In the genomic region with DNA sequence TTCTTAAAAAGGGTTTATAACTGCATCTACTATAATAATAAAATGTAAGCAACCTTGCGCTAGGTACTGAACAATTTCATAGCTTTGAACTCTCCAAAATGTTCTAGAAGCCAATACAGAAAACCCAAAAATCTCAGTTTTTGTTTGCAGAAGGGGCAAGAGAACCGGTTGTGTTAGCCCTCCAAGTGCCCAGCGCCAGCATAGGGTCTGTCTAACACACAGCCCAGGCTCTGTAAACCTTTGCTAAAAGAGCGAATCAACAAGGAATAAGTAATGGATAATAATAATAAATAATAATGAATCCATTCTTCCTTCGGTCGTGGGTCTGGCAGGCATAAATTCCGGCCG, we compare ENCODE assay signal across 8 cellular contexts. TPM values are rescaled to one million over a fixed set of nuclear protein-coding genes. Genes with fewer than 3 reads are reported as not detected.
DNase-seq lines count a peak whose midpoint lies in the region; ATAC-seq, FAIRE-seq and TF ChIP-seq lines count a peak whose summit lies in the region.

No MANE protein-coding gene starts in this region.

- POLR2A ChIA-PET in activated CD4-positive, alpha-beta T cell treated with anti-CD3 and anti-CD28 coated beads for 36 hours (lab: Charles Lee), result interaction anchor here (1.1 kb wide), 1 partner anchor 9 kb away, joined by 3 read pairs; no protein-coding TSS in a partner anchor

- no peaks in the 10 kb centered on the region for H3K27me3 ChIP-seq in esophagus muscularis mucosa

- TF ChIP-seq POLR2A in NB4 (IDR thresholded peaks at IDR 0.05; ENCODE audit: extremely low read depth, insufficient read length) (no peak), esophagus muscularis mucosa (IDR thresholded peaks at IDR 0.05; ENCODE audit: low read depth) (no peak)

- peaks cover 0 to 16% (median 13%) of the 10 kb centered on the region in 4 donors for H3K4me1 ChIP-seq in esophagus muscularis mucosa

- peak overlapping the region; percentile 23 for H3K4me3 ChIP-seq in NB4 (ENCODE audit: low read depth, low read length)
- peak overlapping the region; percentile 67 to 80 (median 76) for H3K4me3 ChIP-seq in esophagus muscularis mucosa

- no peaks in the 10 kb centered on the region for H3K9me3 ChIP-seq in esophagus muscularis mucosa

- H3K27ac ChIP-seq in esophagus muscularis mucosa (replicated peaks in 1 of 4), result no peak overlapping the region

- no peak for TF ChIP-seq CTCF in NB4 (IDR thresholded peaks at IDR 0.05; ENCODE audit: low read depth, low read length)
- no peak for TF ChIP-seq CTCF in esophagus muscularis mucosa (IDR thresholded peaks at IDR 0.05)
- TF ChIP-seq CTCF in GM20000 (IDR thresholded peaks at IDR 0.05; ENCODE audit: extremely low read depth, missing control alignments), result no peak

- no peak for TF ChIP-seq EP300 in esophagus muscularis mucosa (IDR thresholded peaks at IDR 0.05)

- peak overlapping the region; percentile 15 for H3K4me3 Mint-ChIP-seq in activated CD4-positive, alpha-beta T cell treated with anti-CD3 and anti-CD28 coated beads for 36 hours
- H3K4me3 Mint-ChIP-seq in stimulated activated naive B cell treated with anti-CD40 and anti-IgM and Interleukin-4, amounts not matched to agents 10 μg/mL and 1 μg/mL and 100 μg/mL, for 72 hours, result peak overlapping the region; percentile 21 to 32

- no peaks in the 10 kb centered on the region for H3K9me3 Mint-ChIP-seq in activated CD4-positive, alpha-beta T cell treated with anti-CD3 and anti-CD28 coated beads for 36 hours (ENCODE audit: low read depth)
- no peaks in the 10 kb centered on the region for H3K9me3 Mint-ChIP-seq in stimulated activated naive B cell treated with anti-CD40 and anti-IgM and Interleukin-4, amounts not matched to agents 10 μg/mL and 1 μg/mL and 100 μg/mL, for 72 hours

- DNase-seq in activated CD4-positive, alpha-beta T cell treated with anti-CD3 and anti-CD28 coated beads for 36 hours, result no peak
- no peak for DNase-seq in activated CD4-positive, alpha-beta T cell treated with anti-CD3 and anti-CD28 coated beads for 1 hour
- DNase-seq in NB4 (ENCODE audit: low read depth), result no peak
- no peak for DNase-seq in esophagus muscularis mucosa (ENCODE audit: extremely low spot score)
- DNase-seq in stimulated activated naive B cell treated with anti-CD40 and anti-IgM and Interleukin-4, amounts not matched to agents 10 μg/mL and 1 μg/mL and 100 μg/mL, for 72 hours, result no peak
- DNase-seq in GM20000 (ENCODE audit: low spot score), result no peak
- no peak for DNase-seq in HTR-8/SVneo (ENCODE audit: insufficient read length, low spot score)

- intact Hi-C loops in activated CD4-positive, alpha-beta T cell treated with anti-CD3 and anti-CD28 coated beads for 36 hours (cut with DNase I, micrococcal nuclease), result loop anchor here (1.0 to 5.0 kb wide), 7 partner anchors 45 to 882 kb away; a partner anchor contains a TSS
- intact Hi-C loops in esophagus muscularis mucosa (cut with DNase I), result no loop called here

- peaks cover 17% of the 10 kb centered on the region for H3K4me1 Mint-ChIP-seq in activated CD4-positive, alpha-beta T cell treated with anti-CD3 and anti-CD28 coated beads for 36 hours
- peaks cover 9 to 15% of the 10 kb centered on the region in 2 donors for H3K4me1 Mint-ChIP-seq in stimulated activated naive B cell treated with anti-CD40 and anti-IgM and Interleukin-4, amounts not matched to agents 10 μg/mL and 1 μg/mL and 100 μg/mL, for 72 hours

- H3K36me3 Mint-ChIP-seq in activated CD4-positive, alpha-beta T cell treated with anti-CD3 and anti-CD28 coated beads for 36 hours (ENCODE audit: low read depth), result peaks cover 35% of the 10 kb centered on the region
- H3K36me3 Mint-ChIP-seq in stimulated activated naive B cell treated with anti-CD40 and anti-IgM and Interleukin-4, amounts not matched to agents 10 μg/mL and 1 μg/mL and 100 μg/mL, for 72 hours, result peaks cover 14 to 29% of the 10 kb centered on the region in 2 donors

- H3K27me3 Mint-ChIP-seq in activated CD4-positive, alpha-beta T cell treated with anti-CD3 and anti-CD28 coated beads for 36 hours, result no peaks in the 10 kb centered on the region
- H3K27me3 Mint-ChIP-seq in stimulated activated naive B cell treated with anti-CD40 and anti-IgM and Interleukin-4, amounts not matched to agents 10 μg/mL and 1 μg/mL and 100 μg/mL, for 72 hours, result no peaks in the 10 kb centered on the region

- peak; percentile 12 for ATAC-seq in activated CD4-positive, alpha-beta T cell treated with anti-CD3 and anti-CD28 coated beads for 36 hours
- peak; percentile 23 to 44 for ATAC-seq in stimulated activated naive B cell treated with anti-CD40 and anti-IgM and Interleukin-4, amounts not matched to agents 10 μg/mL and 1 μg/mL and 100 μg/mL, for 72 hours (replicated peaks)
- ATAC-seq in GM19463 (IDR thresholded peaks at IDR 0.05; ENCODE audit: unreplicated experiment), result no peak

- FAIRE-seq in HTR-8/SVneo (lab: Jason Lieb, UNC), result no peak

- CTCF ChIA-PET in activated CD4-positive, alpha-beta T cell treated with anti-CD3 and anti-CD28 coated beads for 36 hours (lab: Charles Lee), result interaction anchor here (0.7 to 1.1 kb wide), 5 partner anchors 10 to 243 kb away, joined by 3 to 4 read pairs (median 3); no protein-coding TSS in a partner anchor

- no peaks in the 10 kb centered on the region for H3K36me3 ChIP-seq in esophagus muscularis mucosa

- WGBS in esophagus muscularis mucosa, result 30% methylated on average over 8 of the region's 8 CpGs

- no peak overlapping the region for H3K27ac Mint-ChIP-seq in activated CD4-positive, alpha-beta T cell treated with anti-CD3 and anti-CD28 coated beads for 36 hours
- H3K27ac Mint-ChIP-seq in stimulated activated naive B cell treated with anti-CD40 and anti-IgM and Interleukin-4, amounts not matched to agents 10 μg/mL and 1 μg/mL and 100 μg/mL, for 72 hours, result no peak overlapping the region

RNA-seq across cellular contexts. Expression of a gene that starts 0.3 kb away (rescaled TPM):
- 10 to 100 TPM; 33.2 to 36.3 TPM for total RNA-seq in activated CD4-positive, alpha-beta T cell treated with anti-CD3 and anti-CD28 coated beads for 36 hours
- 1 to 10 TPM in 2 of 4 donors, under 1 TPM in 2; 0.83 to 1.6 (median 1.2) TPM for total RNA-seq in esophagus muscularis mucosa

Comparison
In these comparisons a context has a peak if more than half of its experiments do, and no peak if none do; other contexts are left out.
1. RNA of a gene that starts 0.3 kb away (total RNA-seq): 33.2 to 36.3 TPM in activated CD4-positive, alpha-beta T cell treated with anti-CD3 and anti-CD28 coated beads for 36 hours; 0.83 to 1.6 TPM in esophagus muscularis mucosa; every median in the first group is over 10 times any median in the second.